ENCODE assay signal across 24 cellular contexts in the genomic region with DNA sequence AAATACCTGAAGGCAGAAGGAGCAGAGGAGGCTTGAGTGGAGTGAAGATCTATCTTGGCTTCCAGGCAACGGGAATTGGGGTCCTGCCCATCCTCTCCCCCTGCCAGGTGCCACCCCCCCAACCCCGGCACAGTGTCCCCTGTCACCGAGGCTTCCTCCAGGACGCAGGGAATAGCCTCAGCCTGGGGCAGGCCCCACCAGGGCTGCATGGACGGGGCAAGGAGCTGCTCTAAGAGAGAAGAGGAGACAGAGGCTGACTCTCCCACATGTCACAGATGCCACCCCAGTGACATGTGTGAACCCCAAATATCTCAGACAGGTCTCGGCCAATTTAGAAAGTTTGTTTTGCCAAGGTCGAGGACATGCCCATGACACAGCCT. TPM values are rescaled to one million over a fixed set of nuclear protein-coding genes. Genes with fewer than 3 reads are reported as not detected.
A peak's percentile ranks its signal among the peaks of the same experiment; 100 is the strongest.
DNase-seq lines count a peak whose midpoint lies in the region; ATAC-seq and TF ChIP-seq lines count a peak whose summit lies in the region.
"Had no signal": no experiment of that assay in that cellular context is flagged by ENCODE, and none has a peak within 500 bp of the region (broad histone marks: within the 10 kb centered on the region; RNA-seq: fewer than 3 reads in every experiment).

No MANE protein-coding gene starts in this region.

- H3K27ac ChIP-seq in GM23338 (ENCODE audit: low read depth): peak overlapping the region; percentile 59; the same call in 1 of the 2 replicates
- H3K27ac ChIP-seq in RWPE1: peak overlapping the region; percentile 75
- no peak overlapping the region for H3K27ac ChIP-seq in mesendoderm (ENCODE audit: low read depth, low read length)
- H3K27ac ChIP-seq: testis had no signal

- WGBS in mesendoderm (ENCODE audit: extremely low coverage, insufficient coverage, low lambda C conversion rate): no CpG with 5 or more reads among the region's 7 CpGs

- H3K56ac ChIP-seq in mesendoderm (ENCODE audit: low read length): peak overlapping the region; percentile 6

- peaks cover 16% of the 10 kb centered on the region for H3K4me1 ChIP-seq in GM23338 (ENCODE audit: insufficient read depth)
- peaks cover 5% of the 10 kb centered on the region for H3K4me1 ChIP-seq in mesendoderm (ENCODE audit: control insufficient read depth, low read depth, low read length)
- H3K4me1 ChIP-seq: testis had no signal

- no peak overlapping the region for H4K8ac ChIP-seq in mesendoderm (ENCODE audit: low read depth, low read length)

- POLR2A ChIA-PET in RWPE1 (lab: Yijun Ruan, JAX; ENCODE audit: low non-redundant PET): no interaction called here

- H3K9me3 Mint-ChIP-seq in GM23338: no peaks in the 10 kb centered on the region
- H3K9me3 Mint-ChIP-seq in type B pancreatic cell: no peaks in the 10 kb centered on the region
- H3K9me3 Mint-ChIP-seq in activated naive CD4-positive, alpha-beta T cell treated with anti-CD3 and anti-CD28 coated beads, Interleukin-2, amount 50 U/mL, for 72 hours: no peaks in the 10 kb centered on the region
- no peaks in the 10 kb centered on the region for H3K9me3 Mint-ChIP-seq in activated T-cell treated with anti-CD3 and anti-CD28 coated beads, Interleukin-2, amount 50 U/mL, for 4 hours
- H3K9me3 Mint-ChIP-seq: activated CD4-positive, alpha-beta T cell treated with anti-CD3 and anti-CD28 coated beads, Interleukin-2, amount 10 ng/mL, durations not matched to agents 7 days and 5 days; central memory CD8-positive, alpha-beta T cell had no signal

- H3K79me1 ChIP-seq in mesendoderm (ENCODE audit: low read length): peaks cover 22% of the 10 kb centered on the region

- no peak overlapping the region for H3K4ac ChIP-seq in mesendoderm (ENCODE audit: low read depth, low read length)

- H3K27ac Mint-ChIP-seq in GM23338 (no peak overlapping the region), type B pancreatic cell (peak overlapping the region; percentile 76)
- no peak overlapping the region for H3K27ac Mint-ChIP-seq in activated naive CD4-positive, alpha-beta T cell treated with anti-CD3 and anti-CD28 coated beads, Interleukin-2, amount 50 U/mL, for 72 hours
- H3K27ac Mint-ChIP-seq: activated CD4-positive, alpha-beta T cell treated with anti-CD3 and anti-CD28 coated beads, Interleukin-2, amount 10 ng/mL, durations not matched to agents 7 days and 5 days; B cell; naive thymus-derived CD8-positive, alpha-beta T cell had no signal

- no peak overlapping the region for H3K4me3 ChIP-seq in GM23338
- H3K4me3 ChIP-seq in mesendoderm (ENCODE audit: low read length): no peak overlapping the region
- H3K4me3 ChIP-seq: GM12878, MG63, testis had no signal

- peak overlapping the region; percentile 43; the same call in 1 of the 2 replicates for H3K4me2 ChIP-seq in GM23338
- H3K4me2 ChIP-seq in mesendoderm (ENCODE audit: low read length): no peak overlapping the region

- H3K9me2 ChIP-seq in GM23338 (ENCODE audit: insufficient read depth): no peaks in the 10 kb centered on the region

- no peak overlapping the region for H3K18ac ChIP-seq in mesendoderm (ENCODE audit: low read length)

- H3K27me3 ChIP-seq in GM23338 (ENCODE audit: insufficient read depth) (no peaks in the 10 kb centered on the region), mesendoderm (ENCODE audit: insufficient read depth, low read length, poor library complexity) (no peaks in the 10 kb centered on the region)
- H3K27me3 ChIP-seq: MG63, testis had no signal

- H3K27me3 Mint-ChIP-seq in GM23338 (ENCODE audit: insufficient read depth, low read depth, poor library complexity): peaks cover 11% of the 10 kb centered on the region
- H3K27me3 Mint-ChIP-seq in type B pancreatic cell: no peaks in the 10 kb centered on the region
- peaks cover 5% of the 10 kb centered on the region for H3K27me3 Mint-ChIP-seq in activated T-cell treated with anti-CD3 and anti-CD28 coated beads, Interleukin-2, amount 50 U/mL, for 4 hours (ENCODE audit: low read depth)
- H3K27me3 Mint-ChIP-seq: B cell; central memory CD8-positive, alpha-beta T cell had no signal

- H3F3A ChIP-seq in GM23338 (replicated peaks; ENCODE audit: low read depth): no peaks in the 10 kb centered on the region

- no peaks in the 10 kb centered on the region for H3K36me3 ChIP-seq in GM23338 (ENCODE audit: insufficient read depth)
- no peaks in the 10 kb centered on the region for H3K36me3 ChIP-seq in mesendoderm (ENCODE audit: control insufficient read depth, insufficient read depth, low read length)

- H2BK120ac ChIP-seq in mesendoderm (ENCODE audit: low read depth, low read length): no peak overlapping the region

- no peak overlapping the region for H2AK5ac ChIP-seq in mesendoderm (ENCODE audit: low read length)

- H2BK5ac ChIP-seq in mesendoderm (ENCODE audit: low read length): no peak overlapping the region

- H2AFZ ChIP-seq in GM23338: no peak overlapping the region

- H3K36me3 Mint-ChIP-seq in GM23338 (ENCODE audit: low read depth): 0 out of 3 replicates have a peak, but pooled peaks cover 2% of the 10 kb centered on the region
- peaks cover 4% of the 10 kb centered on the region for H3K36me3 Mint-ChIP-seq in type B pancreatic cell
- no peaks in the 10 kb centered on the region for H3K36me3 Mint-ChIP-seq in activated naive CD4-positive, alpha-beta T cell treated with anti-CD3 and anti-CD28 coated beads, Interleukin-2, amount 50 U/mL, for 72 hours
- H3K36me3 Mint-ChIP-seq in activated T-cell treated with anti-CD3 and anti-CD28 coated beads, Interleukin-2, amount 50 U/mL, for 4 hours (ENCODE audit: insufficient read depth): no peaks in the 10 kb centered on the region
- H3K36me3 Mint-ChIP-seq: naive thymus-derived CD8-positive, alpha-beta T cell had no signal

- H3K23ac ChIP-seq in mesendoderm (ENCODE audit: low read length): no peak overlapping the region

- no peak for TF ChIP-seq CTCF in GM23338 (conservative IDR thresholded peaks at IDR 0.05; ENCODE audit: low read depth in 2 of 2)
- no peak for TF ChIP-seq CTCF in RWPE1 (conservative IDR thresholded peaks at IDR 0.05; ENCODE audit: low read depth)
- no peak for TF ChIP-seq CTCF in type B pancreatic cell (conservative IDR thresholded peaks at IDR 0.05)

- peak; percentile 17 for ATAC-seq in GM23338
- ATAC-seq in activated naive CD4-positive, alpha-beta T cell treated with anti-CD3 and anti-CD28 coated beads, Interleukin-2, amount 50 U/mL, for 72 hours: no peak
- ATAC-seq in GM21619 (IDR thresholded peaks at IDR 0.05; ENCODE audit: unreplicated experiment): no peak
- ATAC-seq in activated T-cell treated with anti-CD3 and anti-CD28 coated beads, Interleukin-2, amount 50 U/mL, for 4 hours: no peak
- ATAC-seq: GM12878; naive thymus-derived CD8-positive, alpha-beta T cell had no signal

- no peak overlapping the region for H3K4me3 Mint-ChIP-seq in GM23338
- H3K4me3 Mint-ChIP-seq in type B pancreatic cell: peak overlapping the region; percentile 70
- H3K4me3 Mint-ChIP-seq in activated T-cell treated with anti-CD3 and anti-CD28 coated beads, Interleukin-2, amount 50 U/mL, for 4 hours: no peak overlapping the region
- H3K4me3 Mint-ChIP-seq: activated CD4-positive, alpha-beta T cell treated with anti-CD3 and anti-CD28 coated beads, Interleukin-2, amount 10 ng/mL, durations not matched to agents 7 days and 5 days; B cell; central memory CD8-positive, alpha-beta T cell; naive thymus-derived CD8-positive, alpha-beta T cell had no signal

- peaks cover 48% of the 10 kb centered on the region for H3K4me1 Mint-ChIP-seq in GM23338
- peaks cover 34% of the 10 kb centered on the region for H3K4me1 Mint-ChIP-seq in type B pancreatic cell (ENCODE audit: unreplicated experiment)
- no peaks in the 10 kb centered on the region for H3K4me1 Mint-ChIP-seq in activated T-cell treated with anti-CD3 and anti-CD28 coated beads, Interleukin-2, amount 50 U/mL, for 4 hours (ENCODE audit: low read depth)
- H3K4me1 Mint-ChIP-seq: activated CD4-positive, alpha-beta T cell treated with anti-CD3 and anti-CD28 coated beads, Interleukin-2, amount 10 ng/mL, durations not matched to agents 7 days and 5 days; central memory CD8-positive, alpha-beta T cell; naive thymus-derived CD8-positive, alpha-beta T cell had no signal

- no peak overlapping the region for H3K9ac ChIP-seq in mesendoderm (ENCODE audit: low read length)

- CTCF ChIA-PET in RWPE1 (lab: Yijun Ruan, JAX): interaction anchor here (0.6 kb wide), 1 partner anchor 49 kb away, joined by 3 read pairs; no protein-coding TSS in a partner anchor

- no peak overlapping the region for H4K5ac ChIP-seq in mesendoderm (ENCODE audit: low read length)

- H3K79me2 ChIP-seq in GM23338 (replicated peaks; ENCODE audit: insufficient read depth) (peaks cover 61% of the 10 kb centered on the region), mesendoderm (ENCODE audit: control insufficient read depth, insufficient read depth, low read length) (peaks cover 22% of the 10 kb centered on the region)

- H4K20me1 ChIP-seq in GM23338 (replicated peaks; ENCODE audit: insufficient read depth): peaks cover 20% of the 10 kb centered on the region

- no peak overlapping the region for H2BK15ac ChIP-seq in mesendoderm (replicated peaks; ENCODE audit: low read depth)

- DNase-seq in GM23338 (ENCODE audit: low spot score): no peak
- DNase-seq in RWPE1 (ENCODE audit: low spot score): no peak
- no peak for DNase-seq in mesendoderm
- DNase-seq in type B pancreatic cell (ENCODE audit: extremely low spot score, unreplicated experiment): no peak
- no peak for DNase-seq in activated naive CD4-positive, alpha-beta T cell treated with anti-CD3 and anti-CD28 coated beads, Interleukin-2, amount 50 U/mL, for 72 hours (ENCODE audit: low spot score in 2 of 2)
- DNase-seq in activated T-cell treated with anti-CD3 and anti-CD28 coated beads, Interleukin-2, amount 50 U/mL, for 4 hours: no peak
- DNase-seq: ACHN; activated CD4-positive, alpha-beta T cell treated with anti-CD3 and anti-CD28 coated beads, Interleukin-2, amount 10 ng/mL, durations not matched to agents 7 days and 5 days; activated T-cell treated with anti-CD3 and anti-CD28 coated beads, Interleukin-2, amount 50 U/mL, for 48 hours; DMS153; KBM-7; NCI-H1105; NCI-H187; NCI-H2171; small intestine; stimulated activated naive CD4-positive, alpha-beta T cell; testis had no signal

TF ChIP-seq in GM23338, 12 proteins besides CTCF, POLR2A, EP300 and RAD21 (continues in another document):
- TF ChIP-seq POLR2AphosphoS5 (IDR thresholded peaks at IDR 0.05; ENCODE audit: low read depth) (no peak), NANOG (IDR thresholded peaks at IDR 0.05; ENCODE audit: borderline replicate concordance) (no peak), CREB1 (CRISPR knock-in tag; IDR thresholded peaks at IDR 0.05; ENCODE audit: low read depth) (no peak), JUNB (IDR thresholded peaks at IDR 0.05; ENCODE audit: unreplicated experiment) (no peak)

RNA-seq across cellular contexts. Expression of gene PXDN, which starts 42.1 kb away (rescaled TPM):
- total RNA-seq in GM23338 (2014; rRNA removed; shearing (Covaris generic)): 216 and 225 TPM in 2 replicates
- 38.5 and 42.2 TPM in 2 replicates for polyA plus RNA-seq in GM23338 (2016; fragmentation: Nextera tagmentation; extraction: Ambion mirVana)
- polyA plus RNA-seq in mesendoderm (2013, experiment 1 of 2): 60.4 TPM
- 60.8 TPM for polyA plus RNA-seq in mesendoderm (2013, experiment 2 of 2)
- total RNA-seq in type B pancreatic cell (ENCODE audit: low replicate concordance): 58.4 and 150 TPM in 2 replicates
- total RNA-seq in activated naive CD4-positive, alpha-beta T cell treated with anti-CD3 and anti-CD28 coated beads, Interleukin-2, amount 50 U/mL, for 72 hours: under 1 TPM; 0.14 to 0.32 TPM
- total RNA-seq in activated T-cell treated with anti-CD3 and anti-CD28 coated beads, Interleukin-2, amount 50 U/mL, for 4 hours: 1 to 10 TPM in 2 of 3 donors, under 1 TPM in 1; 0.76 to 1.2 (median 1.2) TPM
- total RNA-seq: OCI-LY7 had no signal

Comparison
In these comparisons a context has a peak if more than half of its experiments do, and no peak if none do; other contexts are left out.
1. RNA of gene PXDN, which starts 42.1 kb away (total RNA-seq): 216 to 225 TPM in GM23338 and 58.4 to 150 TPM in type B pancreatic cell; 0.76 to 1.2 TPM in activated T-cell treated with anti-CD3 and anti-CD28 coated beads, Interleukin-2, amount 50 U/mL, for 4 hours and 0.14 to 0.32 TPM in activated naive CD4-positive, alpha-beta T cell treated with anti-CD3 and anti-CD28 coated beads, Interleukin-2, amount 50 U/mL, for 72 hours; every median in the first group is over 10 times any median in the second.